Comparison of ENCODE assay signal across 1 cellular context in genomic region chr14:81329640-81330385, GRCh38.
TF ChIP-seq lines count a peak whose summit lies in the region.

No MANE protein-coding gene starts in this region.

TF ChIP-seq in GM23338, 12 proteins besides CTCF, POLR2A, EP300 and RAD21 (continued from another document):
- no peak for TF ChIP-seq ZNF462 (CRISPR knock-in tag; IDR thresholded peaks at IDR 0.05)
- no peak for TF ChIP-seq STAT1 (IDR thresholded peaks at IDR 0.05; ENCODE audit: unreplicated experiment)
- no peak for TF ChIP-seq EZH2 (IDR thresholded peaks at IDR 0.05; ENCODE audit: low read depth, unreplicated experiment)
- no peak for TF ChIP-seq EZH2phosphoT487 (IDR thresholded peaks at IDR 0.05; ENCODE audit: unreplicated experiment)
- TF ChIP-seq CREB1 (CRISPR knock-in tag; IDR thresholded peaks at IDR 0.05; ENCODE audit: low read depth) = no peak
- no peak for TF ChIP-seq ZNF331 (CRISPR knock-in tag; IDR thresholded peaks at IDR 0.05; ENCODE audit: low read depth)
- no peak for TF ChIP-seq ETS1 (IDR thresholded peaks at IDR 0.05)
- no peak for TF ChIP-seq JUNB (IDR thresholded peaks at IDR 0.05; ENCODE audit: unreplicated experiment)
- no peak for TF ChIP-seq ZNF114 (CRISPR knock-in tag; IDR thresholded peaks at IDR 0.05)
